18 cellular contexts compared by ENCODE assay signal in the genomic region with DNA sequence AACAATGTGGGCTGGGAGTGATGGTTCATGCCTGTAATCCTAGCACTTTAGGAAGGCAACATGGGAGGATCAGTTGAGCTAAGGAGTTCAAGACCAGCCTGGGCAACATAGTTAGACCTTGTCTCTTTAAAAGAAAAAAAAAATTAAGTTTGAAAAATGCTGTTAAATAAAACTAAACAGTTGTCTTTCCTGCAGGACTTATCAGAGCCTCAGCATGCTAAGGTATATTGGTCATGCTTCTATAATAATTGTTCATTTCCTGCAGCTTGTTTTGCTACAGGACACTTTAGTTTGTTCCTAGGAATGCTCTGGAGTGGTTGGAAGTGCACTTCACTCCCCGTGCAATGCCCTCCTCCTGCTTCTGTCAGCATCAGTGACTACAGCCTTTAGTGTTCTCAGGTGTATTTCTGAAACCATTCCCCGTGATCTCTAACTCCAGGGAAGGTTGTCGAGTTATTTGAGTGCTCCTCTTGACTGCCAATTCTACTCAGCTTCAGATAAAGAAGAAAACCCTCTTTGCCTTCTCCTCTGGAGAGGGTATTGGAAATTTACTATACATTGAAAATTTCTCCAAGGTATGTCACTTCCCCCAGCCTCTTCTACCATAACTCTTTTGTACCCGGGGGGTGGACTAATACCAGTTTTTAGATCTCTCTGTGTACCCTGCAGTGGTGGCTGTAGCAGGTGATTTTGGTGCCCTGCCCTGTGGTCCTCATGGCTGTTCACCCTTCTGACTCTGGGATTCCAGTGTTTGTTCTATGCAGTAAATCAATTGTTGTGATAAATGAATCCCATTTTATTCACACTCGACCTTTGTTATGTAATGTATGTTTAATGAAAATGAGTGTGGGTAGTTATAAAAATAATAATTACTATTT. TPM values are rescaled to one million over a fixed set of nuclear protein-coding genes. Genes with fewer than 3 reads are reported as not detected.
DNase-seq lines count a peak whose midpoint lies in the region; ATAC-seq and TF ChIP-seq lines count a peak whose summit lies in the region.
"Had no signal": no experiment of that assay in that cellular context is flagged by ENCODE, and none has a peak within 500 bp of the region (broad histone marks: within the 10 kb centered on the region; RNA-seq: fewer than 3 reads in every experiment).

No MANE protein-coding gene starts in this region.

- no peaks in the 10 kb centered on the region for H3K9me3 Mint-ChIP-seq in MCF 10A (ENCODE audit: unreplicated experiment)
- peaks cover 3% of the 10 kb centered on the region for H3K9me3 Mint-ChIP-seq in osteocyte (ENCODE audit: unreplicated experiment)

- H3K27ac Mint-ChIP-seq in MCF 10A (ENCODE audit: low read depth, unreplicated experiment) (no peak overlapping the region), osteocyte (ENCODE audit: unreplicated experiment) (no peak overlapping the region)
- H3K27ac Mint-ChIP-seq: CD4-positive, CD25-positive, alpha-beta regulatory T cell had no signal

- CTCF ChIA-PET in MCF 10A (lab: Yijun Ruan, JAX): interaction anchor here (0.7 kb wide), 1 partner anchor 104 kb away, joined by 3 read pairs; no protein-coding TSS in a partner anchor

- DNase-seq in breast epithelium (ENCODE audit: low spot score in 2 of 2) (no peak), MCF 10A (ENCODE audit: unreplicated experiment) (no peak), NCI-H226 (peak; percentile 3), epithelial cell of esophagus (ENCODE audit: low read depth) (peak; percentile 8), osteocyte (ENCODE audit: extremely low spot score, unreplicated experiment) (no peak), NOMO-1 treated with dmso at 0.1 percent for 144 hours (lab: John Stamatoyannopoulos, UW; ENCODE audit: unreplicated experiment) (no peak)
- DNase-seq: BE2C; CD4-positive, CD25-positive, alpha-beta regulatory T cell; COR-L47; NCI-H146; NCI-H446 treated with DMSO at 0.1 percent for 48 hours; NCI-H748 treated with DMSO at 0.1 percent for 48 hours; OCI-M1; Right ventricle myocardium superior had no signal

- H3K4me3 Mint-ChIP-seq in MCF 10A (ENCODE audit: unreplicated experiment) (no peak overlapping the region), osteocyte (ENCODE audit: unreplicated experiment) (no peak overlapping the region)
- H3K4me3 Mint-ChIP-seq: CD4-positive, CD25-positive, alpha-beta regulatory T cell had no signal

- H3K27me3 Mint-ChIP-seq in MCF 10A (ENCODE audit: insufficient read depth, unreplicated experiment): no peaks in the 10 kb centered on the region
- no peaks in the 10 kb centered on the region for H3K27me3 Mint-ChIP-seq in osteocyte (ENCODE audit: unreplicated experiment)

- no peaks in the 10 kb centered on the region for H3K4me1 Mint-ChIP-seq in MCF 10A (ENCODE audit: insufficient read depth, unreplicated experiment)
- peaks cover 9% of the 10 kb centered on the region for H3K4me1 Mint-ChIP-seq in osteocyte (ENCODE audit: unreplicated experiment)
- H3K4me1 Mint-ChIP-seq: CD4-positive, CD25-positive, alpha-beta regulatory T cell had no signal

- no peaks in the 10 kb centered on the region for H3K36me3 ChIP-seq in breast epithelium
- H3K36me3 ChIP-seq: BE2C had no signal

- no peaks in the 10 kb centered on the region for H3K4me1 ChIP-seq in breast epithelium
- H3K4me1 ChIP-seq: BE2C had no signal

- no peaks in the 10 kb centered on the region for H3K27me3 ChIP-seq in breast epithelium
- H3K27me3 ChIP-seq: BE2C had no signal

- BruUV-seq in MCF 10A (replicated peaks; lab: Mats Ljungman, UMichigan): no TSS peak

- TF ChIP-seq CTCF in breast epithelium (IDR thresholded peaks at IDR 0.05) (no peak), MCF 10A (IDR thresholded peaks at IDR 0.05; ENCODE audit: unreplicated experiment) (no peak), epithelial cell of esophagus (IDR thresholded peaks at IDR 0.05; ENCODE audit: insufficient read depth, low read depth, low read length, missing control alignments) (no peak), osteocyte (IDR thresholded peaks at IDR 0.05) (no peak)

- no peak for TF ChIP-seq POLR2A in breast epithelium (IDR thresholded peaks at IDR 0.05)

- ATAC-seq in GM21825 (IDR thresholded peaks at IDR 0.05; ENCODE audit: unreplicated experiment): no peak
- no peak for ATAC-seq in HG03342 (IDR thresholded peaks at IDR 0.05; ENCODE audit: unreplicated experiment)

- intact Hi-C loops in breast epithelium (cut with DNase I; ENCODE audit: low total_unique reads) (no loop called here), MCF 10A (cut with micrococcal nuclease) (no loop called here)

- POLR2A ChIA-PET in MCF 10A (lab: Yijun Ruan, JAX): no interaction called here

- H3K4me3 ChIP-seq in breast epithelium (no peak overlapping the region), epithelial cell of esophagus (ENCODE audit: low read length) (no peak overlapping the region)
- H3K4me3 ChIP-seq: SK-N-MC had no signal

- no peaks in the 10 kb centered on the region for H3K9me3 ChIP-seq in breast epithelium
- H3K9me3 ChIP-seq: BE2C had no signal

- H3K36me3 Mint-ChIP-seq in MCF 10A (ENCODE audit: insufficient read depth, unreplicated experiment) (no peaks in the 10 kb centered on the region), osteocyte (ENCODE audit: unreplicated experiment) (no peaks in the 10 kb centered on the region)

- peak overlapping the region; percentile 11 to 66 for H3K27ac ChIP-seq in breast epithelium
- H3K27ac ChIP-seq: KMS-11, SK-N-MC had no signal

RNA-seq across cellular contexts. Expression of a gene that starts 33.8 kb away (rescaled TPM):
- total RNA-seq in breast epithelium (1 to 10 TPM; 2.0 to 3.2 (median 2.7) TPM), MCF 10A (2022) (not detected in 2 replicates), osteocyte (1.0 and 1.5 TPM in 2 replicates)

Comparison
In these comparisons a context has a peak if more than half of its experiments do, and no peak if none do; other contexts are left out.
1. DNase-seq: peak in NCI-H226 (single experiment) and epithelial cell of esophagus (single experiment); none in breast epithelium (0 of 2), MCF 10A (single experiment), osteocyte (single experiment) and NOMO-1 treated with dmso at 0.1 percent for 144 hours (single experiment).